Comparison of ENCODE assay signal across 27 cellular contexts in the genomic region with DNA sequence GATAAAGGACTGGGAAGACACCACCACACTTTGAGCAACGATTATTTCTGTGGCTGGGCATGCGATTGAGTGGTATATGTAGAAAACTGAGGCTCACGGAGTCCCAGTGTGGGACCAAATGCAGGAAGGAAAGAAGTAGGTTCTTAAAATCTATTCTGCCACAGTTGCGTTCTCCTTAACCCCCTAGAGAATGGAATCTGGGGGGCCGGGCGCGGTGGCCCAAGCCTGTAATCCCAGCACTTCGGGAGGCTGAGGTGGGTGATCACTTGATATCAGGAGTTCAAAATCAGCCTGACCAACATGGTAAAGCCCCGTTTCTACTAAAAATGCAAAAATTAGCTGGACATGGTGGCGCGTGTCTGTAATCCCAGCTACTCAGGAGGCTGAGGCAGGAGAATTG.
"Had no signal": no experiment of that assay in that cellular context is flagged by ENCODE, and none has a peak within 500 bp of the region (broad histone marks: within the 10 kb centered on the region; RNA-seq: fewer than 3 reads in every experiment).

No MANE protein-coding gene starts in this region.

- ATAC-seq: stimulated activated effector memory CD8-positive, alpha-beta T cell treated with anti-CD3 and anti-CD28 coated beads, Interleukin-12 subunit alpha, Interleukin-12 subunit beta, amount 100 ng/mL, for 72 hours; stimulated activated memory B cell treated with anti-CD40 and anti-IgM and Interleukin-4, amounts not matched to agents 10 μg/mL and 1 μg/mL and 100 μg/mL, for 72 hours; stimulated activated naive B cell treated with anti-CD40 and anti-IgM and Interleukin-4, amounts not matched to agents 10 μg/mL and 1 μg/mL and 100 μg/mL, for 72 hours; stimulated activated naive CD8-positive, alpha-beta T cell treated with anti-CD3 and anti-CD28 coated beads, Interleukin-15, amount 100 ng/mL, for 72 hours; stimulated activated naive CD8-positive, alpha-beta T cell treated with anti-CD3 and anti-CD28 coated beads, Interleukin-15, Interleukin-2, amounts not matched to agents 100 U/mL and 50 U/mL, for 24 hours; upper lobe of right lung had no signal

- H3K36me3 ChIP-seq: stomach, suprapubic skin, thoracic aorta, thyroid gland, tibial artery, tibial nerve, transverse colon, upper lobe of left lung, upper lobe of right lung, uterus, vagina had no signal

- H3K4me3 ChIP-seq: stomach, suprapubic skin, testis, thoracic aorta, thyroid gland, tibial artery, tibial nerve, transverse colon, upper lobe of left lung, upper lobe of right lung, uterus, vagina had no signal

- H3K27ac ChIP-seq: stomach, suprapubic skin, testis, thoracic aorta, thyroid gland, tibial artery, tibial nerve, transverse colon, upper lobe of left lung, upper lobe of right lung, uterus, vagina had no signal

- DNase-seq: stimulated activated CD4-positive, alpha-beta T cell treated with anti-CD3 and anti-CD28 coated beads, Interleukin-2, amount 100 ng/mL, for 48 hours; stimulated activated CD4-positive, alpha-beta T cell treated with anti-CD3 and anti-CD28 coated beads, Interleukin-4, amount 100 ng/mL, for 1 hour; stimulated activated CD4-positive, alpha-beta T cell treated with anti-CD3 and anti-CD28 coated beads, Interleukin-4, amount 100 ng/mL, for 24 hours; stimulated activated CD4-positive, alpha-beta T cell treated with anti-CD3 and anti-CD28 coated beads, Interleukin-4, amount 100 ng/mL, for 4 hours; stimulated activated CD8-positive, alpha-beta memory T cell treated with anti-CD3 and anti-CD28 coated beads, Interleukin-4, amount 100 ng/mL, for 48 hours; stimulated activated naive B cell treated with anti-CD40 and anti-IgM and Interleukin-4, amounts not matched to agents 10 μg/mL and 1 μg/mL and 100 μg/mL, for 72 hours; stimulated activated naive CD4-positive, alpha-beta T cell; stimulated activated naive CD4-positive, alpha-beta T cell treated with Interleukin-2 at 50 U/mL for 16 hours; stimulated activated naive CD8-positive, alpha-beta T cell treated with anti-CD3 and anti-CD28 coated beads, Interleukin-15, amount 100 ng/mL, for 72 hours; stimulated activated naive CD8-positive, alpha-beta T cell treated with anti-CD3 and anti-CD28 coated beads, Interleukin-15, Interleukin-2, amounts not matched to agents 100 U/mL and 50 U/mL, for 24 hours; stomach; substantia nigra; testis; thyroid gland; tibial artery; transverse colon; trophoblast cell; upper lobe of left lung; upper lobe of right lung; uterus had no signal

- H3K27me3 ChIP-seq: stomach, suprapubic skin, testis, thyroid gland, tibial artery, tibial nerve, transverse colon, upper lobe of left lung, upper lobe of right lung, uterus, vagina had no signal

- H3K9me3 ChIP-seq: stomach, suprapubic skin, testis, thoracic aorta, thyroid gland, tibial artery, tibial nerve, transverse colon, upper lobe of left lung, upper lobe of right lung, uterus, vagina had no signal

- H3K4me1 ChIP-seq: stomach, suprapubic skin, thyroid gland, tibial artery, tibial nerve, transverse colon, upper lobe of left lung, upper lobe of right lung, uterus, vagina had no signal

- FAIRE-seq: urothelium cell line had no signal
